ENCODE assay signal across 32 cellular contexts in genomic region chr2:17947113-17947512, GRCh38.
"Had no signal": no experiment of that assay in that cellular context is flagged by ENCODE, and none has a peak within 500 bp of the region (broad histone marks: within the 10 kb centered on the region; RNA-seq: fewer than 3 reads in every experiment).

No MANE protein-coding gene starts in this region.

- H3K4me1 ChIP-seq: ascending aorta, breast epithelium, colonic mucosa had no signal

- H3K4me3 ChIP-seq: ascending aorta, breast epithelium, cardiac muscle cell, colonic mucosa had no signal

- FAIRE-seq: endometrium, endothelial cell of umbilical vein, frontal cortex had no signal

- H3K27me3 ChIP-seq: ascending aorta, breast epithelium, cardiac muscle cell, colonic mucosa had no signal

- DNase-seq: activated CD4-positive, alpha-beta memory T cell treated with anti-CD3 and anti-CD28 coated beads, Interleukin-2, amount 10 ng/mL, durations not matched to agents 7 days and 5 days; activated CD4-positive, alpha-beta T cell treated with anti-CD3 and anti-CD28 coated beads for 36 hours; activated CD4-positive, alpha-beta T cell treated with anti-CD3 and anti-CD28 coated beads, Interleukin-2, amount 10 ng/mL, durations not matched to agents 24 days and 14 days; activated CD4-positive, alpha-beta T cell treated with anti-CD3 and anti-CD28 coated beads, Interleukin-2, amount 50 U/mL, for 4 hours; activated CD4-positive, CD25-positive, alpha-beta regulatory T cell; activated CD4-positive, CD25-positive, alpha-beta regulatory T cell treated with anti-CD3 and anti-CD28 coated beads, Interleukin-2, amount 50 U/mL, for 72 hours; activated CD8-positive, alpha-beta memory T cell treated with anti-CD3 and anti-CD28 coated beads, Interleukin-2, amount 50 U/mL, for 48 hours; activated gamma-delta T cell; activated naive CD4-positive, alpha-beta T cell; activated naive CD4-positive, alpha-beta T cell treated with anti-CD3 and anti-CD28 coated beads, Interleukin-2, amount 10 ng/mL, durations not matched to agents 7 days and 5 days; activated naive CD8-positive, alpha-beta T cell treated with anti-CD3 and anti-CD28 coated beads, Interleukin-2, amount 10 ng/mL, durations not matched to agents 7 days and 5 days; activated T-cell treated with anti-CD3 and anti-CD28 coated beads for 4 hours; activated T-cell treated with anti-CD3 and anti-CD28 coated beads, Interleukin-2, amount 50 U/mL, for 24 hours; activated T-cell treated with anti-CD3 and anti-CD28 coated beads, Interleukin-2, amount 50 U/mL, for 72 hours; central memory CD4-positive, alpha-beta T cell; cerebellar nuclear complex; colonic mucosa; effector CD8-positive, alpha-beta T cell; foreskin fibroblast; head of caudate nucleus; hippocampal formation; T-helper 17 cell; T1000 had no signal

- ATAC-seq: activated CD4-positive, alpha-beta T cell treated with anti-CD3 and anti-CD28 coated beads for 36 hours; activated naive CD4-positive, alpha-beta T cell treated with anti-CD3 and anti-CD28 coated beads, Interleukin-2, amount 50 U/mL, for 72 hours; activated T-cell treated with anti-CD3 and anti-CD28 coated beads, Interleukin-2, amount 50 U/mL, for 72 hours; esophagus mucosa; T-helper 17 cell had no signal

- H3K27ac ChIP-seq: ascending aorta, breast epithelium, cardiac muscle cell, colonic mucosa, epithelial cell of prostate had no signal

- H3K36me3 ChIP-seq: ascending aorta, breast epithelium, cardiac muscle cell, colonic mucosa had no signal

- H3K9me3 ChIP-seq: ascending aorta, breast epithelium, colonic mucosa had no signal
